ENCODE assay signal across 17 cellular contexts in the genomic region with DNA sequence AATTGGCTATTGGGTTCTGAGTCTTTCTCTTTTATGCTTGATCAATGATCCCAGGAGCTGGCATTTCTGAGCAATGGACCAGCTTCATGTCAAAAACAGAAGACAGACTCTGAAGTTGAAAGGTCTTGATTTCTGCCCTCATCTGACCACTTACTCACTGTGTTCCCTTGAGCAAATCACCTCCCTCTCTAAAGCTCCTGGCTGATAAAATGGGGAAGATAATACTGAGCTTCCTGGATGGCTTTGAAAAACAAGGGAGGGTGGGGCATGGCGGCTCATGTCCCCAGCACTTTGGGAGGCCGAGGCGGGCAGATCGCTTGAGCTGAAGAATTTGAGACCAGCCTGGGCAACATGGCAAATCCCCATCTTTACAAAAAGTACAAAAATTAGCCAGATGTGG. TPM values are rescaled to one million over a fixed set of nuclear protein-coding genes. Genes with fewer than 3 reads are reported as not detected.
"Had no signal": no experiment of that assay in that cellular context is flagged by ENCODE, and none has a peak within 500 bp of the region (broad histone marks: within the 10 kb centered on the region; RNA-seq: fewer than 3 reads in every experiment).

No MANE protein-coding gene starts in this region.

- H3K9me3 ChIP-seq: left ventricle myocardium inferior, psoas muscle, right lobe of liver had no signal

- ATAC-seq: activated T-helper 17 cell treated with anti-CD3 and anti-CD28 coated beads, Interleukin-2, amount 50 U/mL, for 72 hours; psoas muscle; right lobe of liver had no signal

- H3K4me3 Mint-ChIP-seq: activated T-helper 17 cell treated with anti-CD3 and anti-CD28 coated beads, Interleukin-2, amount 50 U/mL, for 72 hours; memory B cell; nephron had no signal

- DNase-seq: activated CD4-positive, alpha-beta T cell treated with anti-CD3 and anti-CD28 coated beads for 1 hour; activated CD4-positive, alpha-beta T cell treated with anti-CD3 and anti-CD28 coated beads, Interleukin-2, amount 50 U/mL, for 48 hours; activated naive CD4-positive, alpha-beta T cell treated with Interleukin-2 at 50 U/mL for 16 hours; erythroblast; hypothalamus; left ventricle myocardium inferior; psoas muscle; right lobe of liver had no signal

- H3K9me3 Mint-ChIP-seq: activated T-helper 17 cell treated with anti-CD3 and anti-CD28 coated beads, Interleukin-2, amount 50 U/mL, for 72 hours; memory B cell; nephron had no signal

- H3K27me3 ChIP-seq: right lobe of liver had no signal

- H3K36me3 ChIP-seq: left ventricle myocardium inferior, right lobe of liver had no signal

- H3K36me3 Mint-ChIP-seq: memory B cell had no signal

- H3K27ac Mint-ChIP-seq: activated T-helper 17 cell treated with anti-CD3 and anti-CD28 coated beads, Interleukin-2, amount 50 U/mL, for 72 hours; memory B cell; nephron had no signal

- H3K27ac ChIP-seq: left ventricle myocardium inferior, psoas muscle, right lobe of liver had no signal

- H3K4me3 ChIP-seq: left ventricle myocardium inferior, psoas muscle, right lobe of liver had no signal

- H3K4me1 ChIP-seq: psoas muscle had no signal

- H3K4me1 Mint-ChIP-seq: activated T-helper 17 cell treated with anti-CD3 and anti-CD28 coated beads, Interleukin-2, amount 50 U/mL, for 72 hours; memory B cell had no signal

RNA-seq across cellular contexts. Expression of a gene that starts 6.3 kb away (rescaled TPM):
- total RNA-seq: dermis microvascular lymphatic vessel endothelial cell, osteoblast, SK-MEL-5 had no signal

RNA-seq across cellular contexts. Expression of a gene that starts 40.9 kb away (rescaled TPM):
- total RNA-seq: chondrocyte, dermis microvascular lymphatic vessel endothelial cell, glomerular endothelial cell, kidney epithelial cell, left ventricle myocardium inferior, osteoblast, psoas muscle had no signal
